In genomic region chr13:42271337-42272114, GRCh38 we compare ENCODE assay signal across 1 cellular context.
TF ChIP-seq lines count a peak whose summit lies in the region.

No MANE protein-coding gene starts in this region.

TF ChIP-seq in HEK293, 187 proteins besides CTCF, POLR2A, EP300 and RAD21 (continued from another document and continues in another):
- TF ChIP-seq BCL6B (tag by site-specific recombination; IDR thresholded peaks at IDR 0.05) = no peak
- TF ChIP-seq GFI1B (tag by site-specific recombination; IDR thresholded peaks at IDR 0.05) = no peak
- TF ChIP-seq, protein P1, sequence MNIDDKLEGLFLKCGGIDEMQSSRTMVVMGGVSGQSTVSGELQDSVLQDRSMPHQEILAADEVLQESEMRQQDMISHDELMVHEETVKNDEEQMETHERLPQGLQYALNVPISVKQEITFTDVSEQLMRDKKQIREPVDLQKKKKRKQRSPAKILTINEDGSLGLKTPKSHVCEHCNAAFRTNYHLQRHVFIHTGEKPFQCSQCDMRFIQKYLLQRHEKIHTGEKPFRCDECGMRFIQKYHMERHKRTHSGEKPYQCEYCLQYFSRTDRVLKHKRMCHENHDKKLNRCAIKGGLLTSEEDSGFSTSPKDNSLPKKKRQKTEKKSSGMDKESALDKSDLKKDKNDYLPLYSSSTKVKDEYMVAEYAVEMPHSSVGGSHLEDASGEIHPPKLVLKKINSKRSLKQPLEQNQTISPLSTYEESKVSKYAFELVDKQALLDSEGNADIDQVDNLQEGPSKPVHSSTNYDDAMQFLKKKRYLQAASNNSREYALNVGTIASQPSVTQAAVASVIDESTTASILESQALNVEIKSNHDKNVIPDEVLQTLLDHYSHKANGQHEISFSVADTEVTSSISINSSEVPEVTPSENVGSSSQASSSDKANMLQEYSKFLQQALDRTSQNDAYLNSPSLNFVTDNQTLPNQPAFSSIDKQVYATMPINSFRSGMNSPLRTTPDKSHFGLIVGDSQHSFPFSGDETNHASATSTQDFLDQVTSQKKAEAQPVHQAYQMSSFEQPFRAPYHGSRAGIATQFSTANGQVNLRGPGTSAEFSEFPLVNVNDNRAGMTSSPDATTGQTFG (tag by site-specific recombination; IDR thresholded peaks at IDR 0.05; ENCODE audit: borderline replicate concordance) = no peak
- no peak for TF ChIP-seq ZNF664 (tag by site-specific recombination; IDR thresholded peaks at IDR 0.05)
- TF ChIP-seq ZSCAN5A (tag by site-specific recombination; IDR thresholded peaks at IDR 0.05) = no peak
- TF ChIP-seq, protein P2, sequence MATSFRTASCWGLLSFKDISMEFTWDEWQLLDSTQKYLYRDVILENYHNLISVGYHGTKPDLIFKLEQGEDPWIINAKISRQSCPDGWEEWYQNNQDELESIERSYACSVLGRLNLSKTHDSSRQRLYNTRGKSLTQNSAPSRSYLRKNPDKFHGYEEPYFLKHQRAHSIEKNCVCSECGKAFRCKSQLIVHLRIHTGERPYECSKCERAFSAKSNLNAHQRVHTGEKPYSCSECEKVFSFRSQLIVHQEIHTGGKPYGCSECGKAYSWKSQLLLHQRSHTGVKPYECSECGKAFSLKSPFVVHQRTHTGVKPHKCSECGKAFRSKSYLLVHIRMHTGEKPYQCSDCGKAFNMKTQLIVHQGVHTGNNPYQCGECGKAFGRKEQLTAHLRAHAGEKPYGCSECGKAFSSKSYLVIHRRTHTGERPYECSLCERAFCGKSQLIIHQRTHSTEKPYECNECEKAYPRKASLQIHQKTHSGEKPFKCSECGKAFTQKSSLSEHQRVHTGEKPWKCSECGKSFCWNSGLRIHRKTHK (tag by site-specific recombination; IDR thresholded peaks at IDR 0.05) = no peak
- TF ChIP-seq KLF17 (tag by site-specific recombination; IDR thresholded peaks at IDR 0.05) = 0 out of 2 replicates have a peak, but pooled peaks have one; percentile 8
- TF ChIP-seq, protein P3, sequence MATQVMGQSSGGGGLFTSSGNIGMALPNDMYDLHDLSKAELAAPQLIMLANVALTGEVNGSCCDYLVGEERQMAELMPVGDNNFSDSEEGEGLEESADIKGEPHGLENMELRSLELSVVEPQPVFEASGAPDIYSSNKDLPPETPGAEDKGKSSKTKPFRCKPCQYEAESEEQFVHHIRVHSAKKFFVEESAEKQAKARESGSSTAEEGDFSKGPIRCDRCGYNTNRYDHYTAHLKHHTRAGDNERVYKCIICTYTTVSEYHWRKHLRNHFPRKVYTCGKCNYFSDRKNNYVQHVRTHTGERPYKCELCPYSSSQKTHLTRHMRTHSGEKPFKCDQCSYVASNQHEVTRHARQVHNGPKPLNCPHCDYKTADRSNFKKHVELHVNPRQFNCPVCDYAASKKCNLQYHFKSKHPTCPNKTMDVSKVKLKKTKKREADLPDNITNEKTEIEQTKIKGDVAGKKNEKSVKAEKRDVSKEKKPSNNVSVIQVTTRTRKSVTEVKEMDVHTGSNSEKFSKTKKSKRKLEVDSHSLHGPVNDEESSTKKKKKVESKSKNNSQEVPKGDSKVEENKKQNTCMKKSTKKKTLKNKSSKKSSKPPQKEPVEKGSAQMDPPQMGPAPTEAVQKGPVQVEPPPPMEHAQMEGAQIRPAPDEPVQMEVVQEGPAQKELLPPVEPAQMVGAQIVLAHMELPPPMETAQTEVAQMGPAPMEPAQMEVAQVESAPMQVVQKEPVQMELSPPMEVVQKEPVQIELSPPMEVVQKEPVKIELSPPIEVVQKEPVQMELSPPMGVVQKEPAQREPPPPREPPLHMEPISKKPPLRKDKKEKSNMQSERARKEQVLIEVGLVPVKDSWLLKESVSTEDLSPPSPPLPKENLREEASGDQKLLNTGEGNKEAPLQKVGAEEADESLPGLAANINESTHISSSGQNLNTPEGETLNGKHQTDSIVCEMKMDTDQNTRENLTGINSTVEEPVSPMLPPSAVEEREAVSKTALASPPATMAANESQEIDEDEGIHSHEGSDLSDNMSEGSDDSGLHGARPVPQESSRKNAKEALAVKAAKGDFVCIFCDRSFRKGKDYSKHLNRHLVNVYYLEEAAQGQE (tag by site-specific recombination; IDR thresholded peaks at IDR 0.05) = no peak
- no peak for TF ChIP-seq ZNF157 (tag by site-specific recombination; IDR thresholded peaks at IDR 0.05)
- TF ChIP-seq ZNF785 (tag by site-specific recombination; IDR thresholded peaks at IDR 0.05) = no peak
- no peak for TF ChIP-seq INSM2 (tag by site-specific recombination; IDR thresholded peaks at IDR 0.05)
- TF ChIP-seq ZNF341 (tag by site-specific recombination; IDR thresholded peaks at IDR 0.05; ENCODE audit: low read depth) = peak; percentile 62
- no peak for TF ChIP-seq ZFP37 (tag by site-specific recombination; IDR thresholded peaks at IDR 0.05)
- TF ChIP-seq ZNF549 (tag by site-specific recombination; IDR thresholded peaks at IDR 0.05) = no peak
- no peak for TF ChIP-seq ZNF76 (tag by site-specific recombination; IDR thresholded peaks at IDR 0.05; ENCODE audit: borderline replicate concordance, low read depth)
- peak; percentile 65 for TF ChIP-seq ZNF2 (tag by site-specific recombination; IDR thresholded peaks at IDR 0.05)
- no peak for TF ChIP-seq ZFP3 (tag by site-specific recombination; IDR thresholded peaks at IDR 0.05; ENCODE audit: low read depth)
- no peak for TF ChIP-seq BCL11A (tag by site-specific recombination; IDR thresholded peaks at IDR 0.05; ENCODE audit: low read depth)
- TF ChIP-seq GLI2 (tag by site-specific recombination; IDR thresholded peaks at IDR 0.05; ENCODE audit: borderline replicate concordance, low read depth) = no peak
- TF ChIP-seq PRDM2 (tag by site-specific recombination; IDR thresholded peaks at IDR 0.05; ENCODE audit: borderline replicate concordance) = no peak
- TF ChIP-seq IKZF3 (tag by site-specific recombination; IDR thresholded peaks at IDR 0.05) = peak; percentile 96
- no peak for TF ChIP-seq ZNF37A (tag by site-specific recombination; IDR thresholded peaks at IDR 0.05)
- peak; percentile 65; the same call in 1 of the 2 replicates for TF ChIP-seq MYNN (tag by site-specific recombination; IDR thresholded peaks at IDR 0.05; ENCODE audit: borderline replicate concordance)
- no peak for TF ChIP-seq PRDM1 (tag by site-specific recombination; IDR thresholded peaks at IDR 0.05)
- peak; percentile 97 for TF ChIP-seq ZXDB (tag by site-specific recombination; IDR thresholded peaks at IDR 0.05)
- TF ChIP-seq SP2 (tag by site-specific recombination; IDR thresholded peaks at IDR 0.05) = peak; percentile 84
- peak; percentile 63; the same call in 1 of the 2 replicates for TF ChIP-seq ZNF24 (tag by site-specific recombination; IDR thresholded peaks at IDR 0.05)
- TF ChIP-seq KLF9 (tag by site-specific recombination; IDR thresholded peaks at IDR 0.05; ENCODE audit: low read depth) = peak; percentile 59; the same call in 1 of the 2 replicates
- TF ChIP-seq SETDB1 (IDR thresholded peaks at IDR 0.05; ENCODE audit: insufficient read length, low read length) = peak; percentile 71
- TF ChIP-seq, protein P4, sequence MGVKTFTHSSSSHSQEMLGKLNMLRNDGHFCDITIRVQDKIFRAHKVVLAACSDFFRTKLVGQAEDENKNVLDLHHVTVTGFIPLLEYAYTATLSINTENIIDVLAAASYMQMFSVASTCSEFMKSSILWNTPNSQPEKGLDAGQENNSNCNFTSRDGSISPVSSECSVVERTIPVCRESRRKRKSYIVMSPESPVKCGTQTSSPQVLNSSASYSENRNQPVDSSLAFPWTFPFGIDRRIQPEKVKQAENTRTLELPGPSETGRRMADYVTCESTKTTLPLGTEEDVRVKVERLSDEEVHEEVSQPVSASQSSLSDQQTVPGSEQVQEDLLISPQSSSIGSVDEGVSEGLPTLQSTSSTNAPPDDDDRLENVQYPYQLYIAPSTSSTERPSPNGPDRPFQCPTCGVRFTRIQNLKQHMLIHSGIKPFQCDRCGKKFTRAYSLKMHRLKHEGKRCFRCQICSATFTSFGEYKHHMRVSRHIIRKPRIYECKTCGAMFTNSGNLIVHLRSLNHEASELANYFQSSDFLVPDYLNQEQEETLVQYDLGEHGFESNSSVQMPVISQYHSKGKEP (tag by site-specific recombination; IDR thresholded peaks at IDR 0.05) = peak; percentile 92
- no peak for TF ChIP-seq ZNF16 (tag by site-specific recombination; IDR thresholded peaks at IDR 0.05; ENCODE audit: low read depth)
- TF ChIP-seq ZNF223 (tag by site-specific recombination; IDR thresholded peaks at IDR 0.05) = no peak
- no peak; the same call in 1 of the 2 replicates for TF ChIP-seq ZNF558 (tag by site-specific recombination; IDR thresholded peaks at IDR 0.05)
- no peak for TF ChIP-seq ZNF830 (tag by site-specific recombination; IDR thresholded peaks at IDR 0.05; ENCODE audit: low read depth)
- peak; percentile 84 for TF ChIP-seq EGR2 (tag by site-specific recombination; IDR thresholded peaks at IDR 0.05; ENCODE audit: low read depth)
- no peak for TF ChIP-seq ZNF302 (tag by site-specific recombination; IDR thresholded peaks at IDR 0.05; ENCODE audit: low read depth)
- TF ChIP-seq ZNF121 (tag by site-specific recombination; IDR thresholded peaks at IDR 0.05) = no peak
- TF ChIP-seq ZNF404 (tag by site-specific recombination; IDR thresholded peaks at IDR 0.05) = no peak
